ENCODE assay signal across 24 cellular contexts in the genomic region with DNA sequence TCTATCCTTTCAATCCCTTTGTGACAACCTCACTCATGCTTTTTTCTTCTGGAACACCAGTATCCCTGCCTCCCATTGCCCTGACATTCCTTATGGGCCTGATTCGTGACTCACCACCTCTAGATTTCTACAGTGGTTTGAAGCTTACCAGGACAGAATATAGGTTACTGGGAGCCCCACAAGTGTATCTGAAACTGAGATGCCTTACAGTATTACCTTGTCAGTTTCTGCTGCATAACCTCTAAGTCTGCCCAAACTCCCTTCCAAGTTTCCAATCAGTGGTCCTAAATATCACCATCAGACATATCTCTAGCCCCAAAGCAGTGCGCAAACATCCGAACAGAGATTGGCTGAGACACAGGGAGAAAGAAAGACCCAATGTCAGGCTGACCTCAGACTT. TPM values are rescaled to one million over a fixed set of nuclear protein-coding genes. Genes with fewer than 3 reads are reported as not detected.
"Had no signal": no experiment of that assay in that cellular context is flagged by ENCODE, and none has a peak within 500 bp of the region (broad histone marks: within the 10 kb centered on the region; RNA-seq: fewer than 3 reads in every experiment).

No MANE protein-coding gene starts in this region.

- DNase-seq: activated CD4-positive, CD25-positive, alpha-beta regulatory T cell treated with anti-CD3 and anti-CD28 coated beads, Interleukin-2, amount 50 U/mL, for 72 hours; activated CD8-positive, alpha-beta memory T cell treated with anti-CD3 and anti-CD28 coated beads for 24 hours; activated CD8-positive, alpha-beta memory T cell treated with anti-CD3 and anti-CD28 coated beads, Interleukin-2, amount 50 U/mL, for 4 hours; activated T-cell treated with anti-CD3 and anti-CD28 coated beads, Interleukin-2, amount 50 U/mL, for 24 hours; glutamatergic neuron; hippocampal formation; kidney glomerular epithelial cell; left ventricle myocardium inferior; naive thymus-derived CD4-positive, alpha-beta T cell; stimulated activated CD4-positive, alpha-beta T cell treated with anti-CD3 and anti-CD28 coated beads, Interleukin-2, amount 100 ng/mL, for 48 hours; stimulated activated CD8-positive, alpha-beta memory T cell treated with anti-CD3 and anti-CD28 coated beads, Interleukin-4, amount 100 ng/mL, for 48 hours; stimulated activated naive CD4-positive, alpha-beta T cell; WERI-Rb-1 had no signal

- H3K4me1 ChIP-seq: ascending aorta, left ventricle myocardium inferior, vagina had no signal

- H3K27me3 ChIP-seq: ascending aorta, vagina had no signal

- H3K9me3 ChIP-seq: ascending aorta, left ventricle myocardium inferior, thoracic aorta, vagina had no signal

- H3K27ac ChIP-seq: ascending aorta, left ventricle myocardium inferior, thoracic aorta, vagina, WERI-Rb-1 had no signal

- H3K4me3 ChIP-seq: ascending aorta, left ventricle myocardium inferior, smooth muscle cell, thoracic aorta, vagina had no signal

- H3K4me2 ChIP-seq: smooth muscle cell had no signal

- ATAC-seq: activated naive CD4-positive, alpha-beta T cell treated with anti-CD3 and anti-CD28 coated beads, Interleukin-2, amount 50 U/mL, for 72 hours; activated T-helper 17 cell treated with anti-CD3 and anti-CD28 coated beads, Interleukin-2, amount 50 U/mL, for 72 hours; naive thymus-derived CD4-positive, alpha-beta T cell; sciatic nerve had no signal

- H3K36me3 ChIP-seq: ascending aorta, left ventricle myocardium inferior, thoracic aorta, vagina, WERI-Rb-1 had no signal

RNA-seq across cellular contexts. Expression of a gene that starts 5.6 kb away (rescaled TPM):
- total RNA-seq: activated naive CD4-positive, alpha-beta T cell treated with anti-CD3 and anti-CD28 coated beads, Interleukin-2, amount 50 U/mL, for 72 hours; activated T-helper 17 cell treated with anti-CD3 and anti-CD28 coated beads, Interleukin-2, amount 50 U/mL, for 72 hours; cerebellum; left ventricle myocardium inferior; lung microvascular endothelial cell; naive thymus-derived CD4-positive, alpha-beta T cell; neural crest cell; renal cortical epithelial cell; smooth muscle cell had no signal
- polyA plus RNA-seq: naive thymus-derived CD4-positive, alpha-beta T cell; smooth muscle cell had no signal

RNA-seq across cellular contexts. Expression of a gene that starts 31.9 kb away (rescaled TPM):
- total RNA-seq: activated T-helper 17 cell treated with anti-CD3 and anti-CD28 coated beads, Interleukin-2, amount 50 U/mL, for 72 hours; ascending aorta; lung microvascular endothelial cell; neural crest cell; renal cortical epithelial cell; smooth muscle cell had no signal
- polyA plus RNA-seq: naive thymus-derived CD4-positive, alpha-beta T cell; smooth muscle cell had no signal
